In genomic region chr5:60399507-60399906, GRCh38 we compare ENCODE assay signal across 24 cellular contexts.
"Had no signal": no experiment of that assay in that cellular context is flagged by ENCODE, and none has a peak within 500 bp of the region (broad histone marks: within the 10 kb centered on the region; RNA-seq: fewer than 3 reads in every experiment).

No MANE protein-coding gene starts in this region.

- H3K4me1 ChIP-seq: left lung, lower lobe of right lung, right atrium auricular region, right lobe of liver, upper lobe of right lung had no signal

- H3K27me3 ChIP-seq: left lung, ovary, right atrium auricular region, right lobe of liver, stomach, tibial artery, upper lobe of right lung had no signal

- H3K4me3 ChIP-seq: left lung, lower lobe of right lung, ovary, right atrium auricular region, right lobe of liver, smooth muscle cell, stomach, thoracic aorta, tibial artery, upper lobe of right lung had no signal

- H3K36me3 ChIP-seq: left lung, lower lobe of right lung, ovary, right atrium auricular region, right lobe of liver, stomach, thoracic aorta, tibial artery, upper lobe of right lung had no signal

- H3K27ac ChIP-seq: left lung, lower lobe of right lung, ovary, right atrium auricular region, right lobe of liver, stomach, thoracic aorta, tibial artery, upper lobe of right lung had no signal

- H3K9me3 ChIP-seq: left lung, lower lobe of right lung, ovary, right atrium auricular region, right lobe of liver, stomach, thoracic aorta, tibial artery, upper lobe of right lung had no signal

- H3K4me2 ChIP-seq: smooth muscle cell had no signal

- ATAC-seq: left colon; left lung; lower lobe of right lung; natural killer cell; right lobe of liver; stimulated activated memory B cell treated with anti-CD40 and anti-IgM and Interleukin-4, amounts not matched to agents 10 μg/mL and 1 μg/mL and 100 μg/mL, for 72 hours; upper lobe of right lung had no signal

- DNase-seq: immature natural killer cell; kidney; left colon; left lung; lower lobe of right lung; mammary epithelial cell; mesendoderm; naive B cell; natural killer cell; ovary; right lobe of liver; stimulated activated CD4-positive, alpha-beta T cell treated with anti-CD3 and anti-CD28 coated beads, Interleukin-1b, Interleukin-23, amount 100 ng/mL, for 48 hours; stimulated activated CD4-positive, alpha-beta T cell treated with anti-CD3 and anti-CD28 coated beads, Interleukin-2, amount 100 ng/mL, for 48 hours; stimulated activated CD4-positive, alpha-beta T cell treated with anti-CD3 and anti-CD28 coated beads, Interleukin-4, amount 100 ng/mL, for 4 hours; stimulated activated CD8-positive, alpha-beta memory T cell treated with anti-CD3 and anti-CD28 coated beads, Interleukin-4, amount 100 ng/mL, for 48 hours; stimulated activated naive CD4-positive, alpha-beta T cell treated with Interleukin-2 at 50 U/mL for 16 hours; stomach; trophoblast cell; upper lobe of right lung had no signal
